ENCODE assay signal across 36 cellular contexts in genomic region chrX:152823657-152824056, GRCh38. TPM values are rescaled to one million over a fixed set of nuclear protein-coding genes. Genes with fewer than 3 reads are reported as not detected.
"Had no signal": no experiment of that assay in that cellular context is flagged by ENCODE, and none has a peak within 500 bp of the region (broad histone marks: within the 10 kb centered on the region; RNA-seq: fewer than 3 reads in every experiment).

No MANE protein-coding gene starts in this region.

- H3K27me3 ChIP-seq: ascending aorta, colonic mucosa, esophagus muscularis mucosa, foreskin keratinocyte, gastrocnemius medialis had no signal

- ATAC-seq: activated CD4-positive, alpha-beta T cell treated with anti-CD3 and anti-CD28 coated beads for 36 hours; activated CD8-positive, alpha-beta memory T cell treated with anti-CD3 and anti-CD28 coated beads, Interleukin-2, amount 10 ng/mL, durations not matched to agents 7 days and 5 days; activated CD8-positive, alpha-beta T cell treated with anti-CD3 and anti-CD28 coated beads, Interleukin-2, amount 10 ng/mL, durations not matched to agents 7 days and 5 days; activated naive CD8-positive, alpha-beta T cell treated with anti-CD3 and anti-CD28 coated beads, Interleukin-2, amount 50 U/mL, for 24 hours; foreskin keratinocyte; gastrocnemius medialis; heart left ventricle; T-helper 17 cell had no signal

- H3K27ac ChIP-seq: ascending aorta, breast epithelium, cardiac muscle cell, colonic mucosa, dorsolateral prefrontal cortex, esophagus muscularis mucosa, foreskin keratinocyte, gastrocnemius medialis, heart left ventricle, WERI-Rb-1 had no signal

- H3K4me3 ChIP-seq: ascending aorta, breast epithelium, cardiac muscle cell, colonic mucosa, dorsolateral prefrontal cortex, esophagus muscularis mucosa, gastrocnemius medialis, heart left ventricle had no signal

- H3K9me3 ChIP-seq: ascending aorta, breast epithelium, colonic mucosa, esophagus muscularis mucosa, gastrocnemius medialis, heart left ventricle had no signal

- H3K4me1 ChIP-seq: ascending aorta, breast epithelium, colonic mucosa, esophagus muscularis mucosa, foreskin keratinocyte, gastrocnemius medialis, heart left ventricle had no signal

- H3K36me3 ChIP-seq: breast epithelium, cardiac muscle cell, colonic mucosa had no signal

- DNase-seq: activated CD4-positive, alpha-beta memory T cell treated with anti-CD3 and anti-CD28 coated beads for 36 hours; activated CD4-positive, alpha-beta T cell treated with anti-CD3 and anti-CD28 coated beads for 36 hours; activated CD4-positive, alpha-beta T cell treated with anti-CD3 and anti-CD28 coated beads, Interleukin-2, amount 10 ng/mL, durations not matched to agents 24 days and 14 days; activated CD4-positive, CD25-positive, alpha-beta regulatory T cell; activated CD4-positive, CD25-positive, alpha-beta regulatory T cell treated with anti-CD3 and anti-CD28 coated beads, Interleukin-2, amount 50 U/mL, for 72 hours; activated CD8-positive, alpha-beta memory T cell treated with anti-CD3 and anti-CD28 coated beads, Interleukin-2, amount 10 ng/mL, durations not matched to agents 7 days and 5 days; activated CD8-positive, alpha-beta memory T cell treated with anti-CD3 and anti-CD28 coated beads, Interleukin-2, amount 50 U/mL, for 4 hours; activated CD8-positive, alpha-beta T cell treated with anti-CD3 and anti-CD28 coated beads, Interleukin-2, amount 10 ng/mL, durations not matched to agents 7 days and 5 days; activated effector memory CD4-positive, alpha-beta T cell treated with anti-CD3 and anti-CD28 coated beads, Interleukin-2, amount 50 U/mL, for 16 hours; activated naive CD4-positive, alpha-beta T cell treated with anti-CD3 and anti-CD28 coated beads for 36 hours; activated naive CD8-positive, alpha-beta T cell treated with anti-CD3 and anti-CD28 coated beads for 36 hours; activated naive CD8-positive, alpha-beta T cell treated with anti-CD3 and anti-CD28 coated beads, Interleukin-2, amount 50 U/mL, for 24 hours; activated T-cell treated with anti-CD3 and anti-CD28 coated beads, Interleukin-2, amount 50 U/mL, for 1 hour; activated T-cell treated with anti-CD3 and anti-CD28 coated beads, Interleukin-2, amount 50 U/mL, for 48 hours; central memory CD4-positive, alpha-beta T cell; cerebellar nuclear complex; colonic mucosa; dorsolateral prefrontal cortex; effector memory CD4-positive, alpha-beta T cell; endodermal cell; erythroblast; foreskin keratinocyte; gastrocnemius medialis; glutamatergic neuron; heart left ventricle; T-helper 1 cell; T-helper 17 cell; T1000; WERI-Rb-1 had no signal

RNA-seq across cellular contexts. Expression of gene MAGEA6, which starts 54.2 kb away (rescaled TPM):
- total RNA-seq: activated CD4-positive, alpha-beta memory T cell treated with anti-CD3 and anti-CD28 coated beads for 36 hours; activated CD4-positive, alpha-beta T cell treated with anti-CD3 and anti-CD28 coated beads for 36 hours; activated CD4-positive, alpha-beta T cell treated with anti-CD3 and anti-CD28 coated beads, Interleukin-2, amount 10 ng/mL, durations not matched to agents 24 days and 14 days; activated CD8-positive, alpha-beta memory T cell treated with anti-CD3 and anti-CD28 coated beads for 36 hours; activated CD8-positive, alpha-beta memory T cell treated with anti-CD3 and anti-CD28 coated beads, Interleukin-2, amount 10 ng/mL, durations not matched to agents 7 days and 5 days; activated CD8-positive, alpha-beta T cell treated with anti-CD3 and anti-CD28 coated beads, Interleukin-2, amount 10 ng/mL, durations not matched to agents 7 days and 5 days; activated naive CD4-positive, alpha-beta T cell treated with anti-CD3 and anti-CD28 coated beads for 36 hours; activated naive CD8-positive, alpha-beta T cell treated with anti-CD3 and anti-CD28 coated beads for 36 hours; activated T-helper 1 cell treated with anti-CD3 and anti-CD28 coated beads, Interleukin-12 subunit alpha, Interleukin-12 subunit beta, Interleukin-2, Interleukin-4 antibody, amounts not matched to agents 30 ng/mL and 10 ng/mL and 1 ng/mL, durations not matched to agents 14 hours and 24 hours and 36 hours; activated T-helper 2 cell treated with anti-CD3 and anti-CD28 coated beads, Interferon-gamma antibody, Interleukin-2, Interleukin-4, amounts not matched to agents 10 μg/mL and 5 μg/mL and 100 μg/mL, durations not matched to agents 14 hours and 24 hours and 36 hours; ascending aorta; breast epithelium; cardiac muscle cell; dorsolateral prefrontal cortex; endodermal cell; esophagus muscularis mucosa; foreskin keratinocyte; gastrocnemius medialis; heart left ventricle; T-helper 17 cell had no signal
- polyA plus RNA-seq: cardiac muscle cell, foreskin keratinocyte, heart left ventricle had no signal
